Comparison of ENCODE assay signal across 28 cellular contexts in genomic region chr10:37937864-37938263, GRCh38.
"Had no signal": no experiment of that assay in that cellular context is flagged by ENCODE, and none has a peak within 500 bp of the region (broad histone marks: within the 10 kb centered on the region; RNA-seq: fewer than 3 reads in every experiment).

No MANE protein-coding gene starts in this region.

- H3K9me3 Mint-ChIP-seq: activated CD8-positive, alpha-beta T cell treated with anti-CD3 and anti-CD28 coated beads for 36 hours; activated naive CD8-positive, alpha-beta T cell treated with anti-CD3 and anti-CD28 coated beads for 36 hours; activated T-cell treated with anti-CD3 and anti-CD28 coated beads, Interleukin-2, amount 50 U/mL, for 72 hours; activated T-helper 17 cell treated with anti-CD3 and anti-CD28 coated beads, Interleukin-2, amount 50 U/mL, for 72 hours; T-helper 2 cell treated with Interferon-gamma antibody and Interleukin-4, amounts not matched to agents 5 μg/mL and 100 μg/mL, for 36 hours had no signal

- H3K4me1 Mint-ChIP-seq: activated CD4-positive, alpha-beta T cell treated with anti-CD3 and anti-CD28 coated beads, Interleukin-2, amount 10 ng/mL, durations not matched to agents 24 days and 14 days; activated naive CD8-positive, alpha-beta T cell treated with anti-CD3 and anti-CD28 coated beads for 36 hours; activated T-helper 17 cell treated with anti-CD3 and anti-CD28 coated beads, Interleukin-2, amount 50 U/mL, for 72 hours had no signal

- H3K27me3 Mint-ChIP-seq: activated CD4-positive, alpha-beta T cell treated with anti-CD3 and anti-CD28 coated beads, Interleukin-2, amount 10 ng/mL, durations not matched to agents 24 days and 14 days; activated CD8-positive, alpha-beta T cell treated with anti-CD3 and anti-CD28 coated beads for 36 hours; activated naive CD8-positive, alpha-beta T cell treated with anti-CD3 and anti-CD28 coated beads for 36 hours; activated T-helper 17 cell treated with anti-CD3 and anti-CD28 coated beads, Interleukin-2, amount 50 U/mL, for 72 hours had no signal

- H3K9ac ChIP-seq: SK-N-SH had no signal

- H3K27ac Mint-ChIP-seq: activated CD4-positive, alpha-beta T cell treated with anti-CD3 and anti-CD28 coated beads, Interleukin-2, amount 10 ng/mL, durations not matched to agents 24 days and 14 days; activated CD8-positive, alpha-beta T cell treated with anti-CD3 and anti-CD28 coated beads for 36 hours; activated naive CD8-positive, alpha-beta T cell treated with anti-CD3 and anti-CD28 coated beads for 36 hours; activated T-cell treated with anti-CD3 and anti-CD28 coated beads, Interleukin-2, amount 50 U/mL, for 72 hours; activated T-helper 17 cell treated with anti-CD3 and anti-CD28 coated beads, Interleukin-2, amount 50 U/mL, for 72 hours; T-helper 1 cell treated with Interleukin-12 subunit alpha and Interleukin-12 subunit beta and Interleukin-4 antibody, amounts not matched to agents 30 μg/mL and 1 μg/mL, for 36 hours; T-helper 2 cell treated with Interferon-gamma antibody and Interleukin-4, amounts not matched to agents 5 μg/mL and 100 μg/mL, for 36 hours had no signal

- H3K36me3 ChIP-seq: brain microvascular endothelial cell had no signal

- H3K9me2 ChIP-seq: SK-N-SH had no signal

- H3K4me2 ChIP-seq: SK-N-SH had no signal

- H3K36me3 Mint-ChIP-seq: activated naive CD8-positive, alpha-beta T cell treated with anti-CD3 and anti-CD28 coated beads for 36 hours had no signal

- H3K9me3 ChIP-seq: SK-N-SH had no signal

- H3K4me3 Mint-ChIP-seq: activated CD4-positive, alpha-beta T cell treated with anti-CD3 and anti-CD28 coated beads, Interleukin-2, amount 10 ng/mL, durations not matched to agents 24 days and 14 days; activated CD8-positive, alpha-beta T cell treated with anti-CD3 and anti-CD28 coated beads for 36 hours; activated naive CD8-positive, alpha-beta T cell treated with anti-CD3 and anti-CD28 coated beads for 36 hours; activated T-cell treated with anti-CD3 and anti-CD28 coated beads, Interleukin-2, amount 50 U/mL, for 72 hours; activated T-helper 17 cell treated with anti-CD3 and anti-CD28 coated beads, Interleukin-2, amount 50 U/mL, for 72 hours; T-helper 1 cell treated with Interleukin-12 subunit alpha and Interleukin-12 subunit beta and Interleukin-4 antibody, amounts not matched to agents 30 μg/mL and 1 μg/mL, for 36 hours; T-helper 2 cell treated with Interferon-gamma antibody and Interleukin-4, amounts not matched to agents 5 μg/mL and 100 μg/mL, for 36 hours had no signal

- ATAC-seq: activated CD8-positive, alpha-beta T cell treated with anti-CD3 and anti-CD28 coated beads for 36 hours; activated T-cell treated with anti-CD3 and anti-CD28 coated beads, Interleukin-2, amount 50 U/mL, for 72 hours; activated T-helper 17 cell treated with anti-CD3 and anti-CD28 coated beads, Interleukin-2, amount 50 U/mL, for 72 hours had no signal

- DNase-seq: activated CD4-positive, alpha-beta T cell treated with anti-CD3 and anti-CD28 coated beads, Interleukin-2, amount 10 ng/mL, durations not matched to agents 24 days and 14 days; activated CD4-positive, alpha-beta T cell treated with anti-CD3 and anti-CD28 coated beads, Interleukin-2, amount 50 U/mL, for 4 hours; activated CD8-positive, alpha-beta T cell treated with anti-CD3 and anti-CD28 coated beads for 36 hours; activated effector memory CD4-positive, alpha-beta T cell treated with anti-CD3 and anti-CD28 coated beads, Interleukin-2, amount 50 U/mL, for 16 hours; activated naive CD4-positive, alpha-beta T cell; activated naive CD4-positive, alpha-beta T cell treated with anti-CD3 and anti-CD28 coated beads, Interleukin-2, amount 50 U/mL, for 16 hours; activated naive CD8-positive, alpha-beta T cell treated with anti-CD3 and anti-CD28 coated beads for 36 hours; activated T-cell treated with anti-CD3 and anti-CD28 coated beads, Interleukin-2, amount 50 U/mL, for 1 hour; activated T-cell treated with anti-CD3 and anti-CD28 coated beads, Interleukin-2, amount 50 U/mL, for 72 hours; amniotic stem cell; aorta; brain microvascular endothelial cell; central memory CD4-positive, alpha-beta T cell; NCI-H1092 treated with DMSO at 0.1 percent for 48 hours; NCI-H1417; NCI-H146; NCI-H187; NCI-H2029 treated with DMSO at 0.1 percent for 48 hours; NCI-H2107; NCI-H2171; NCI-H510A; NCI-H748 treated with DMSO at 0.1 percent for 48 hours; NK-92 treated with Interleukin-12 subunit alpha and Interleukin-12 subunit beta, amount 100 ng/mL, for 24 hours; Right ventricle myocardium superior; SK-N-SH had no signal

- H3K27me3 ChIP-seq: brain microvascular endothelial cell had no signal

- H3K27ac ChIP-seq: brain microvascular endothelial cell had no signal
